9 cellular contexts compared by ENCODE assay signal in the genomic region with DNA sequence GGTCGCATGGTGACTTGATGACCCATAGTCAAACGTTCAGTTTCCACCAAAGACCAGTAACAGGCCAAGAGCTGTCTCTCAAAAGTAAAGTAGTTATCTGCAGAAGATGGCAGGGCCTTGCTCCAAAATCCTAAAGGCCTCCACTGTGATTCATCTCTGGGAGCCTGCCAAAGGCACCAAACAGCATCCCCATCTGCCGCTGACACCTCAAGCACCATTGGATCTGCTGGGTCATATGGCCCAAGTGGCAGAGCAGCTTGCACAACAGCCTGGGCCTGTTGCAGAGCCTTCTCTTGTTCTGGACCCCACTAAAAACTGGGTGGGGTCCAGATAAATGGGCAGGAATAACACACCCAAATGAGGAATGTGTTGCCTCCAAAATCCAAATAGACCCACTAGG. TPM values are rescaled to one million over a fixed set of nuclear protein-coding genes. Genes with fewer than 3 reads are reported as not detected.
"Had no signal": no experiment of that assay in that cellular context is flagged by ENCODE, and none has a peak within 500 bp of the region (broad histone marks: within the 10 kb centered on the region; RNA-seq: fewer than 3 reads in every experiment).

No MANE protein-coding gene starts in this region.

RNA-seq across cellular contexts. Expression of gene STRIP2, which starts 12.7 kb away (rescaled TPM):
- polyA plus RNA-seq: naive thymus-derived CD8-positive, alpha-beta T cell had no signal

RNA-seq across cellular contexts. Expression of gene SMKR1, which starts 55.4 kb away (rescaled TPM):
- total RNA-seq: esophagus mucosa, fibroblast of villous mesenchyme, gastroesophageal sphincter, left lobe of liver, mesenteric fat pad, subcutaneous adipose tissue, upper lobe of right lung, vagina had no signal
